Comparison of ENCODE assay signal across 8 cellular contexts in genomic region chr3:137013955-137014688, GRCh38. TPM values are rescaled to one million over a fixed set of nuclear protein-coding genes. Genes with fewer than 3 reads are reported as not detected.
DNase-seq lines count a peak whose midpoint lies in the region; ATAC-seq and TF ChIP-seq lines count a peak whose summit lies in the region.

No MANE protein-coding gene starts in this region.

- H4K91ac ChIP-seq in IMR-90 (ENCODE audit: insufficient read depth, low read depth, low read length), result peak overlapping the region; percentile 94

- H3K4me1 ChIP-seq in IMR-90 (ENCODE audit: control insufficient read depth, insufficient read depth, low read length) (peaks cover 4% of the 10 kb centered on the region; the same call in 1 of the 2 replicates), OCI-LY1 (ENCODE audit: insufficient read depth, low read length, severe bottlenecking) (peaks cover 12% of the 10 kb centered on the region)

- H3K14ac ChIP-seq in IMR-90 (replicated peaks; ENCODE audit: low read depth, low read length), result peak overlapping the region; percentile 95

- H3K18ac ChIP-seq in IMR-90 (ENCODE audit: low read depth, low read length), result peak overlapping the region; percentile 58

- H2AK5ac ChIP-seq in IMR-90 (ENCODE audit: low read depth, low read length), result no peak overlapping the region

- H3K27me3 ChIP-seq in IMR-90 (ENCODE audit: control insufficient read depth, insufficient read depth, low read length) (no peaks in the 10 kb centered on the region), OCI-LY1 (ENCODE audit: insufficient read depth, low read length) (no peaks in the 10 kb centered on the region)

- H4K8ac ChIP-seq in IMR-90 (ENCODE audit: low read depth in 2 of 2, low read length in 2 of 2), result peak overlapping the region; percentile 66 to 93; a peak in 3 of 4 replicates

- no peaks in the 10 kb centered on the region for H3F3A ChIP-seq in OCI-LY1 (ENCODE audit: insufficient read depth, low read length)

- no TSS peak for BruUV-seq in IMR-90 (replicated peaks; lab: Mats Ljungman, UMichigan)

- no peaks in the 10 kb centered on the region for H3K79me2 ChIP-seq in OCI-LY1 (ENCODE audit: insufficient read depth, low read length)

- H2BK20ac ChIP-seq in IMR-90 (ENCODE audit: low read depth, low read length), result peak overlapping the region; percentile 92

- H3K36me3 ChIP-seq in IMR-90 (ENCODE audit: control insufficient read depth, insufficient read depth, low read length) (no peaks in the 10 kb centered on the region), OCI-LY1 (ENCODE audit: insufficient read depth, low read length) (no peaks in the 10 kb centered on the region)

- TF ChIP-seq POLR2A in IMR-90 (IDR thresholded peaks at IDR 0.05; ENCODE audit: low read depth, low read length), result peak; percentile 63; the same call in 1 of the 2 replicates

- H3K9me2 ChIP-seq in OCI-LY1 (ENCODE audit: low read depth, low read length), result no peaks in the 10 kb centered on the region

- peak overlapping the region; percentile 51 for H2BK5ac ChIP-seq in IMR-90 (ENCODE audit: low read depth, low read length, poor library complexity, severe bottlenecking)

- H3K4me3 ChIP-seq in IMR-90 (ENCODE audit: insufficient read depth, low read depth, low read length) (peak overlapping the region; percentile 42), OCI-LY1 (ENCODE audit: low read depth, low read length, poor library complexity, severe bottlenecking) (peak overlapping the region; percentile 50), epithelial cell of esophagus (ENCODE audit: low read length) (no peak overlapping the region)

- H3K4ac ChIP-seq in IMR-90 (ENCODE audit: low read depth, low read length), result peak overlapping the region; percentile 81

- in situ Hi-C loops in IMR-90 (cut with MboI; ENCODE audit: low sequenced_read_pairs), result loop anchor here (5.0 kb wide), 2 partner anchors 257 to 712 kb away; no protein-coding TSS in a partner anchor

- no peaks in the 10 kb centered on the region for H4K20me1 ChIP-seq in IMR-90 (ENCODE audit: insufficient read depth, low read length)
- H4K20me1 ChIP-seq in OCI-LY1 (ENCODE audit: insufficient read depth, low read length), result no peaks in the 10 kb centered on the region

- H3K4me2 ChIP-seq in IMR-90 (ENCODE audit: low read depth, low read length) (peak overlapping the region; percentile 87), OCI-LY1 (ENCODE audit: low read length) (peak overlapping the region; percentile 66)

- H3K27ac ChIP-seq in IMR-90 (ENCODE audit: insufficient read depth, low read length), result peak overlapping the region; percentile 24
- no peak overlapping the region for H3K27ac ChIP-seq in OCI-LY1 (ENCODE audit: low read depth, low read length, poor library complexity, severe bottlenecking)

- DNase-seq in COLO668 (lab: John Stamatoyannopoulos, UW; ENCODE audit: unreplicated experiment) (peak; percentile 73), IMR-90 (peak; percentile 86), activated T-cell treated with anti-CD3 and anti-CD28 coated beads for 1 hour (ENCODE audit: low read depth) (peak; percentile 87), epithelial cell of esophagus (ENCODE audit: low read depth) (peak; percentile 84), mucosa of gallbladder (ENCODE audit: low spot score) (peak; percentile 92)
- peak; percentile 75 to 77 for DNase-seq in stimulated activated CD8-positive, alpha-beta memory T cell treated with anti-CD3 and anti-CD28 coated beads, Interleukin-4, amount 100 ng/mL, for 1 hour (ENCODE audit: low read depth in 2 of 2, low spot score in 1 of 2)

- H3K79me1 ChIP-seq in IMR-90 (ENCODE audit: low read depth in 1 of 2, low read length in 2 of 2), result no peaks in the 10 kb centered on the region

- TF ChIP-seq RAD21 in IMR-90 (IDR thresholded peaks at IDR 0.05; ENCODE audit: low read length), result peak; percentile 99

- H3K9me1 ChIP-seq in IMR-90 (ENCODE audit: insufficient read depth, low read length), result peaks cover 2% of the 10 kb centered on the region; the same call in 1 of the 2 replicates

- intact Hi-C loops in IMR-90 (cut with micrococcal nuclease), result loop anchor here (1.0 to 10.0 kb wide), 11 partner anchors 65 to 939 kb away; partner anchors contain the start of genes MSL2, NCK1, SLC35G2 and STAG1

- peak overlapping the region; percentile 62 for H2AK9ac ChIP-seq in IMR-90 (replicated peaks; ENCODE audit: low read depth, low read length, poor library complexity)

- H2BK120ac ChIP-seq in IMR-90 (ENCODE audit: low read depth, low read length), result peak overlapping the region; percentile 93

- H2AFZ ChIP-seq in IMR-90 (replicated peaks; ENCODE audit: low read length, poor library complexity) (peak overlapping the region; percentile 95), OCI-LY1 (ENCODE audit: low read length) (peak overlapping the region; percentile 34)

- CTCF ChIA-PET in IMR-90 (lab: Yijun Ruan, JAX), result interaction anchor here (0.5 to 2.0 kb wide), 28 partner anchors 9 to 1336 kb away, joined by 3 to 28 read pairs (median 3); partner anchors contain the start of genes NCK1 and STAG1

- TF ChIP-seq CTCF in IMR-90 (conservative IDR thresholded peaks at IDR 0.05; ENCODE audit: low read depth, low read length) (peak; percentile 95), OCI-LY1 (IDR thresholded peaks at IDR 0.05; ENCODE audit: low read length) (peak; percentile 99), epithelial cell of esophagus (IDR thresholded peaks at IDR 0.05; ENCODE audit: insufficient read depth, low read depth, low read length, missing control alignments) (peak; percentile 83)

- dilution Hi-C loops in IMR-90 (cut with HindIII; ENCODE audit: low sequenced_read_pairs, unreplicated experiment), result no loop called here

- WGBS in IMR-90 (ENCODE audit: extremely low coverage in 2 of 2, insufficient read length in 1 of 2), 2 experiments, result 6% methylated on average over 2 of the region's 17 CpGs; no CpG with 5 or more reads in 1 of the 2 experiments

- peak overlapping the region; percentile 93; the same call in 2 of the 3 replicates for H2BK15ac ChIP-seq in IMR-90 (ENCODE audit: low read depth, low read length)

- ATAC-seq in GM21447 (IDR thresholded peaks at IDR 0.05; ENCODE audit: unreplicated experiment) (peak; percentile 90), IMR-90 (ENCODE audit: low read depth) (peak; percentile 92)

- peak overlapping the region; percentile 80 for H3K56ac ChIP-seq in IMR-90 (ENCODE audit: extremely low read depth, insufficient read depth, low read length)

- H3K9me3 ChIP-seq in IMR-90 (ENCODE audit: control insufficient read depth, insufficient read depth, low read length) (no peaks in the 10 kb centered on the region), OCI-LY1 (ENCODE audit: low read length) (no peaks in the 10 kb centered on the region)

- POLR2A ChIA-PET in IMR-90 (lab: Charles Lee; ENCODE audit: unreplicated experiment), result interaction anchor here (1.5 kb wide), 1 partner anchor 261 kb away, joined by 12 read pairs; the partner anchor contains the start of gene STAG1

- H4K5ac ChIP-seq in IMR-90 (ENCODE audit: low read depth, low read length), result peak overlapping the region; percentile 52

- peak overlapping the region; percentile 74 for H3K9ac ChIP-seq in IMR-90 (ENCODE audit: low read depth, low read length)
- peak overlapping the region; percentile 39; the same call in 1 of the 2 replicates for H3K9ac ChIP-seq in OCI-LY1 (ENCODE audit: low read length)

- H3K23ac ChIP-seq in IMR-90 (ENCODE audit: low read depth, low read length), result peak overlapping the region; percentile 90

TF ChIP-seq in IMR-90, 13 proteins besides CTCF, POLR2A, EP300 and RAD21:
- 0 out of 2 replicates have a peak, but pooled peaks have one; percentile 50 for TF ChIP-seq MAZ (IDR thresholded peaks at IDR 0.05; ENCODE audit: borderline replicate concordance, low read depth, low read length)
- TF ChIP-seq MXI1 (IDR thresholded peaks at IDR 0.05; ENCODE audit: borderline replicate concordance, low read depth, low read length), result peak; percentile 41; the same call in 1 of the 2 replicates
- peak; percentile 99 for TF ChIP-seq SMC3 (IDR thresholded peaks at IDR 0.05; ENCODE audit: low read depth, low read length)
- TF ChIP-seq FOS (IDR thresholded peaks at IDR 0.05; ENCODE audit: low read depth, low read length), result no peak

RNA-seq across cellular contexts. Expression of gene IL20RB, which starts 56.3 kb away (rescaled TPM):
- total RNA-seq in IMR-90 (2012; rRNA removed) (0.56 and 0.72 TPM in 2 replicates), mucosa of gallbladder (0.66 TPM)
- polyA plus RNA-seq in IMR-90 (2012; rRNA removed), result 0.72 and 0.97 TPM in 2 replicates
- 0.38 and 0.62 TPM in 2 replicates for polyA plus RNA-seq in IMR-90 (2012; cell fraction: cytosol; rRNA removed)
- polyA plus RNA-seq in IMR-90 (2012; cell fraction: nucleus; rRNA removed; ENCODE audit: low replicate concordance), result 1.1 and 3.3 TPM in 2 replicates
